Comparison of ENCODE assay signal across 8 cellular contexts in genomic region chr11:10301656-10302293, GRCh38. TPM values are rescaled to one million over a fixed set of nuclear protein-coding genes. Genes with fewer than 3 reads are reported as not detected.
DNase-seq lines count a peak whose midpoint lies in the region; ATAC-seq and TF ChIP-seq lines count a peak whose summit lies in the region.

No MANE protein-coding gene starts in this region.

- DNase-seq in Caco-2 (no peak), NCI-H226 (peak; percentile 71), epithelial cell of esophagus (ENCODE audit: low read depth) (peak; percentile 69), osteoblast (ENCODE audit: insufficient read length, low spot score, missing footprints) (no peak), A172 (ENCODE audit: low spot score) (no peak), SIG-M5 treated with dmso at 0.1 percent for 504 hours (lab: John Stamatoyannopoulos, UW; ENCODE audit: unreplicated experiment) (no peak), G401 (ENCODE audit: low spot score) (no peak)

- in situ Hi-C loops in G401 (cut with HindIII; ENCODE audit: low sequenced_read_pairs): loop anchor here (25.0 kb wide), 1 partner anchor 464 kb away; no protein-coding TSS in a partner anchor

- H3K4me1 ChIP-seq in Caco-2 (peaks cover 8% of the 10 kb centered on the region; the same call in 1 of the 2 replicates), osteoblast (ENCODE audit: insufficient read depth, low read length) (peaks cover 34% of the 10 kb centered on the region)

- H4K20me1 ChIP-seq in osteoblast (ENCODE audit: insufficient read depth, low read length): peaks cover 18% of the 10 kb centered on the region

- H3K9me3 ChIP-seq in Caco-2 (no peaks in the 10 kb centered on the region), osteoblast (ENCODE audit: low read depth, low read length) (no peaks in the 10 kb centered on the region)

- peak overlapping the region; percentile 95 for H3K27ac ChIP-seq in osteoblast (ENCODE audit: low read depth, low read length)

- no peak overlapping the region for H2AFZ ChIP-seq in osteoblast (ENCODE audit: low read length)

- peak overlapping the region; percentile 97 for H3K4me2 ChIP-seq in osteoblast (ENCODE audit: insufficient read depth, low read length)

- H3K4me1 Mint-ChIP-seq in Caco-2 (ENCODE audit: low read depth, unreplicated experiment): peaks cover 17% of the 10 kb centered on the region

- H3K27me3 Mint-ChIP-seq in Caco-2 (ENCODE audit: insufficient read depth, unreplicated experiment): no peaks in the 10 kb centered on the region

- intact Hi-C loops in Caco-2 (cut with micrococcal nuclease; ENCODE audit: unreplicated experiment): loop anchor here (5.0 kb wide), 2 partner anchors 436 to 451 kb away; partner anchors contain the start of gene CTR9

- H3K79me2 ChIP-seq in osteoblast (ENCODE audit: insufficient read depth, low read length): peaks cover 35% of the 10 kb centered on the region

- peak overlapping the region; percentile 64 for H3K4me3 ChIP-seq in Caco-2 (ENCODE audit: low read depth, low read length)
- peak overlapping the region; percentile 90 for H3K4me3 ChIP-seq in epithelial cell of esophagus (ENCODE audit: low read length)
- peak overlapping the region; percentile 93 for H3K4me3 ChIP-seq in osteoblast (ENCODE audit: insufficient read depth, low read length)

- no peaks in the 10 kb centered on the region for H3K27me3 ChIP-seq in Caco-2 (replicated peaks; ENCODE audit: control insufficient read depth, insufficient read depth, low read length)
- H3K27me3 ChIP-seq in osteoblast (ENCODE audit: insufficient read depth, low read length): no peaks in the 10 kb centered on the region

- POLR2A ChIA-PET in Caco-2 (lab: Charles Lee): interaction anchor here (1.7 kb wide), 1 partner anchor 9 kb away, joined by 8 read pairs; no protein-coding TSS in a partner anchor

- peak overlapping the region; percentile 85 for H3K4me3 Mint-ChIP-seq in Caco-2 (ENCODE audit: unreplicated experiment)

- no peaks in the 10 kb centered on the region for H3K9me3 Mint-ChIP-seq in Caco-2 (ENCODE audit: unreplicated experiment)

- peaks cover 61% of the 10 kb centered on the region for H3K36me3 Mint-ChIP-seq in Caco-2 (ENCODE audit: insufficient read depth, unreplicated experiment)

- ATAC-seq in HG03457 (IDR thresholded peaks at IDR 0.05; ENCODE audit: unreplicated experiment): no peak

- CTCF ChIA-PET in Caco-2 (lab: Charles Lee): interaction anchor here (4.5 kb wide), 1 partner anchor 24 kb away, joined by 34 read pairs; no protein-coding TSS in a partner anchor

- H3K36me3 ChIP-seq in Caco-2 (ENCODE audit: control insufficient read depth, insufficient read depth, low read length): 0 out of 2 replicates have a peak, but pooled peaks cover 2% of the 10 kb centered on the region
- H3K36me3 ChIP-seq in osteoblast (ENCODE audit: insufficient read depth, low read length): peaks cover 14% of the 10 kb centered on the region

- no peak for TF ChIP-seq CTCF in Caco-2 (IDR thresholded peaks at IDR 0.05; ENCODE audit: insufficient read depth in 1 of 2, low read depth in 1 of 2, low read length in 1 of 2, severe bottlenecking in 1 of 2, unreplicated experiment in 1 of 2)
- no peak for TF ChIP-seq CTCF in epithelial cell of esophagus (IDR thresholded peaks at IDR 0.05; ENCODE audit: insufficient read depth, low read depth, low read length, missing control alignments)
- TF ChIP-seq CTCF in osteoblast (IDR thresholded peaks at IDR 0.05; ENCODE audit: extremely low read depth, low read depth, low read length): no peak

- BruUV-seq in Caco-2 (replicated peaks; lab: Mats Ljungman, UMichigan): no TSS peak

- peak overlapping the region; percentile 81 for H3K27ac Mint-ChIP-seq in Caco-2 (ENCODE audit: unreplicated experiment)

RNA-seq across cellular contexts. Expression of gene ADM, which starts 3.1 kb away (rescaled TPM):
- 114 and 127 TPM in 2 replicates for total RNA-seq in Caco-2 (2022)
- total RNA-seq in osteoblast: 240 and 250 TPM in 2 replicates
- total RNA-seq in A172 (2014; rRNA removed; shearing (Covaris generic)): 40.3 and 46.7 TPM in 2 replicates
- total RNA-seq in G401 (2014; rRNA removed; shearing (Covaris generic)): 209 and 276 TPM in 2 replicates

RNA-seq across cellular contexts. Expression of gene SBF2, which starts 7.8 kb away (rescaled TPM):
- total RNA-seq in Caco-2 (2022) (56.5 and 72.2 TPM in 2 replicates), osteoblast (61.2 and 71.0 TPM in 2 replicates)
- total RNA-seq in A172 (2014; rRNA removed; shearing (Covaris generic)): 19.6 and 34.7 TPM in 2 replicates
- total RNA-seq in G401 (2014; rRNA removed; shearing (Covaris generic)): 35.9 and 67.9 TPM in 2 replicates

Comparison
In these comparisons a context has a peak if more than half of its experiments do, and no peak if none do; other contexts are left out.
1. DNase-seq: peak in NCI-H226 (single experiment) and epithelial cell of esophagus (single experiment); none in Caco-2 (0 of 2), osteoblast (single experiment), A172 (single experiment), SIG-M5 treated with dmso at 0.1 percent for 504 hours (single experiment) and G401 (single experiment).
2. Peak in every context shown above with its lines, with median percentiles within 50 percentile points of each other: H3K4me3 ChIP-seq.